In the genomic region with DNA sequence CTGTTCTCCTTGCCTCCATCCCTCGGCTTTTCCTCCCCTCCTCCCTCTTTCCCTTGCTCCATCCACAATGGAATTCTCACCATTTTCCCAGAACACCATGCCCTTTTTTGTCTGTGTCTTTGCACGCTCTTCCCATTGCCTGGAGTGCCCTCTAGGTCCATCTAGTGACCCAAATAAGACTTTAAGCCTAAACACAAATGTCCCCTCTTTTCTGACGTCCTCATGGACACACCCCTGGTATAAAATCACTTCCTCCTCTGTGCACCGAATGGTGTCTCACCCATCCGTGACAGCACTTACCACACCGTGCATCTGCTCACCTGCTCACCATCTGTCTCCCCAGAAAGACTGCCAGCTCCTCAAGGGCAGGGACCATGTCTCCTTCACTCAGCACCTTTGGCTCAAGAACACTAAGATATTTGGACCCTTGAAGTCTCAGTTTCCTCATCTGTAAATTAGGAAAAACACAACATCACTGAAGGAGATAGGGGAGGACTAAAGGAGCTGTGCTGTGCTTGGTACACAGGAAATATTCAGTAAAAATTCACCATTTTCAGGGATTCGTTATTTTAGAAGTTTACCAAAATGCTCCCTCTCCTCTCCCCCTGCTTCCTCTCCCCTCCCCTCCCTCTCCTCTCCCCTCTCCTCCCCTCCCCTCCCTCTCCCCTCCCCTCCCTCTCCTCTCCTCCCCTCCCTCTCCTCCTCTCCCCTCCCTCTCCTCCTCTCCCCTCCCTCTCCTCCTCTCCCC, we compare ENCODE assay signal across 8 cellular contexts. TPM values are rescaled to one million over a fixed set of nuclear protein-coding genes. Genes with fewer than 3 reads are reported as not detected.
DNase-seq lines count a peak whose midpoint lies in the region; ATAC-seq and TF ChIP-seq lines count a peak whose summit lies in the region.

No MANE protein-coding gene starts in this region.

- no peak overlapping the region for H3K4me3 ChIP-seq in fibroblast of the aortic adventitia (ENCODE audit: low read depth, low read length)

- TF ChIP-seq CTCF in fibroblast of the aortic adventitia (IDR thresholded peaks at IDR 0.05; ENCODE audit: insufficient read depth, low read length), result peak; percentile 45

- DNase-seq in AG08395 (ENCODE audit: low spot score) (peak; percentile 83), NOMO-1 treated with DMSO at 0.1 percent for 48 hours (lab: John Stamatoyannopoulos, UW; ENCODE audit: unreplicated experiment) (peak; percentile 31), fibroblast of the aortic adventitia (ENCODE audit: low read depth) (peak; percentile 75), NCI-H1092 (lab: John Stamatoyannopoulos, UW) (no peak), NCI-H226 (no peak)

- ATAC-seq in GM19452 (IDR thresholded peaks at IDR 0.05; ENCODE audit: unreplicated experiment) (peak; percentile 58), GM19351 (IDR thresholded peaks at IDR 0.05; ENCODE audit: unreplicated experiment) (no peak), HG03571 (IDR thresholded peaks at IDR 0.05; ENCODE audit: unreplicated experiment) (no peak)

RNA-seq across cellular contexts. Expression of a gene that starts 23.7 kb away (rescaled TPM):
- 7.5 and 14.7 TPM in 2 replicates for total RNA-seq in fibroblast of the aortic adventitia (ENCODE audit: low replicate concordance)

RNA-seq across cellular contexts. Expression of a gene that starts 30.5 kb away (rescaled TPM):
- 0.41 and 3.8 TPM in 2 replicates for total RNA-seq in fibroblast of the aortic adventitia (ENCODE audit: low replicate concordance)

RNA-seq across cellular contexts. Expression of a gene that starts 47.5 kb away (rescaled TPM):
- 49.9 and 66.6 TPM in 2 replicates for total RNA-seq in fibroblast of the aortic adventitia (ENCODE audit: low replicate concordance)

Comparison
In these comparisons a context has a peak if more than half of its experiments do, and no peak if none do; other contexts are left out.
1. DNase-seq: peak in AG08395 (single experiment), NOMO-1 treated with DMSO at 0.1 percent for 48 hours (single experiment) and fibroblast of the aortic adventitia (single experiment); none in NCI-H1092 (single experiment) and NCI-H226 (single experiment).